Comparison of ENCODE assay signal across 16 cellular contexts in genomic region chrX:146707781-146708180, GRCh38.
DNase-seq lines count a peak whose midpoint lies in the region; ATAC-seq and TF ChIP-seq lines count a peak whose summit lies in the region.
"Had no signal": no experiment of that assay in that cellular context is flagged by ENCODE, and none has a peak within 500 bp of the region (broad histone marks: within the 10 kb centered on the region; RNA-seq: fewer than 3 reads in every experiment).

No MANE protein-coding gene starts in this region.

- no peaks in the 10 kb centered on the region for H3K4me1 ChIP-seq in mesendoderm (ENCODE audit: control insufficient read depth, low read depth, low read length)
- H3K4me1 ChIP-seq: HAP-1 had no signal

- H3K27ac Mint-ChIP-seq in CD4-positive, alpha-beta T cell, result no peak overlapping the region
- H3K27ac Mint-ChIP-seq: CD4-positive, CD25-positive, alpha-beta regulatory T cell had no signal

- no peak overlapping the region for H3K4ac ChIP-seq in mesendoderm (ENCODE audit: low read depth, low read length)

- H2BK15ac ChIP-seq in mesendoderm (replicated peaks; ENCODE audit: low read depth), result no peak overlapping the region

- DNase-seq in H7, result peak; percentile 14
- DNase-seq in ecto neural progenitor cell (ENCODE audit: low spot score), result peak; percentile 45
- peak; percentile 58 for DNase-seq in mesendoderm
- DNase-seq in mucosa of gallbladder (ENCODE audit: low spot score), result no peak
- DNase-seq in CD4-positive, alpha-beta T cell, result no peak
- DNase-seq: CD4-positive, CD25-positive, alpha-beta regulatory T cell; COR-L47; DND-41; KBM-7; NCI-H2081; NCI-H446; NCI-H526; Right ventricle myocardium superior had no signal

- no peaks in the 10 kb centered on the region for H3K9me3 ChIP-seq in CD4-positive, alpha-beta T cell (ENCODE audit: control insufficient read depth, low read length)
- H3K9me3 ChIP-seq: HAP-1 had no signal

- H3K9me3 Mint-ChIP-seq in CD4-positive, alpha-beta T cell, result peaks cover 4% of the 10 kb centered on the region

- H3K36me3 Mint-ChIP-seq in CD4-positive, alpha-beta T cell (ENCODE audit: low read depth), result no peaks in the 10 kb centered on the region
- H3K36me3 Mint-ChIP-seq: CD4-positive, CD25-positive, alpha-beta regulatory T cell had no signal

- H3K4me1 Mint-ChIP-seq in CD4-positive, alpha-beta T cell (ENCODE audit: low read depth), result no peaks in the 10 kb centered on the region
- H3K4me1 Mint-ChIP-seq: CD4-positive, CD25-positive, alpha-beta regulatory T cell had no signal

- no peak overlapping the region for H3K4me2 ChIP-seq in mesendoderm (ENCODE audit: low read length)

- H3K18ac ChIP-seq in mesendoderm (ENCODE audit: low read length), result no peak overlapping the region

- no peak overlapping the region for H2BK120ac ChIP-seq in mesendoderm (ENCODE audit: low read depth, low read length)

- H2BK5ac ChIP-seq in mesendoderm (ENCODE audit: low read length), result no peak overlapping the region

- no peaks in the 10 kb centered on the region for H3K27me3 Mint-ChIP-seq in CD4-positive, alpha-beta T cell
- H3K27me3 Mint-ChIP-seq: CD4-positive, CD25-positive, alpha-beta regulatory T cell had no signal

- H3K27ac ChIP-seq in 22Rv1, result no peak overlapping the region
- H3K27ac ChIP-seq in mesendoderm (ENCODE audit: low read depth, low read length), result no peak overlapping the region
- H3K27ac ChIP-seq in CD4-positive, alpha-beta T cell (ENCODE audit: low read depth, low read length), result no peak overlapping the region

- H2AK5ac ChIP-seq in mesendoderm (ENCODE audit: low read length), result no peak overlapping the region

- no peaks in the 10 kb centered on the region for H3K36me3 ChIP-seq in H7 (replicated peaks; ENCODE audit: control insufficient read depth, insufficient read depth, low read length)
- no peaks in the 10 kb centered on the region for H3K36me3 ChIP-seq in mesendoderm (ENCODE audit: control insufficient read depth, insufficient read depth, low read length)
- H3K36me3 ChIP-seq: HAP-1 had no signal

- intact Hi-C loops in CD4-positive, alpha-beta T cell (cut with DNase I, micrococcal nuclease), result no loop called here

- H3K4me3 ChIP-seq in H7 (ENCODE audit: insufficient read depth, low read depth, low read length), result no peak overlapping the region
- no peak overlapping the region for H3K4me3 ChIP-seq in mesendoderm (ENCODE audit: low read length)
- H3K4me3 ChIP-seq: HAP-1 had no signal

- TF ChIP-seq CTCF in 22Rv1 (IDR thresholded peaks at IDR 0.05), result peak; percentile 29; the same call in 1 of the 2 replicates
- TF ChIP-seq CTCF in CD4-positive, alpha-beta T cell (IDR thresholded peaks at IDR 0.05), result no peak

- no peaks in the 10 kb centered on the region for H3K79me2 ChIP-seq in mesendoderm (ENCODE audit: control insufficient read depth, insufficient read depth, low read length)

- POLR2A ChIA-PET in CD4-positive, alpha-beta T cell (lab: Charles Lee), result no interaction called here

- no CpG with 5 or more reads among the region's 2 CpGs for WGBS in mesendoderm (ENCODE audit: extremely low coverage, insufficient coverage, low lambda C conversion rate)

- H3K27me3 ChIP-seq in H7 (ENCODE audit: control insufficient read depth, insufficient read depth, low read length) (peaks cover 4% of the 10 kb centered on the region), mesendoderm (ENCODE audit: insufficient read depth, low read length, poor library complexity) (no peaks in the 10 kb centered on the region)
- H3K27me3 ChIP-seq in CD4-positive, alpha-beta T cell (ENCODE audit: control insufficient read depth, insufficient read depth, low read length), result no peaks in the 10 kb centered on the region

- no peaks in the 10 kb centered on the region for H3K79me1 ChIP-seq in mesendoderm (ENCODE audit: low read length)

- H3K4me3 Mint-ChIP-seq in CD4-positive, alpha-beta T cell, result no peak overlapping the region
- H3K4me3 Mint-ChIP-seq: CD4-positive, CD25-positive, alpha-beta regulatory T cell had no signal

- H3K56ac ChIP-seq in mesendoderm (ENCODE audit: low read length), result no peak overlapping the region

- H4K5ac ChIP-seq in mesendoderm (ENCODE audit: low read length), result no peak overlapping the region

- ATAC-seq in GM18868 (IDR thresholded peaks at IDR 0.05; ENCODE audit: unreplicated experiment), result no peak
- no peak for ATAC-seq in CD4-positive, alpha-beta T cell (ENCODE audit: poor library complexity)

- no peak overlapping the region for H3K9ac ChIP-seq in mesendoderm (ENCODE audit: low read length)

- no peak overlapping the region for H3K23ac ChIP-seq in mesendoderm (ENCODE audit: low read length)

- H4K8ac ChIP-seq in mesendoderm (ENCODE audit: low read depth, low read length), result no peak overlapping the region

- CTCF ChIA-PET in CD4-positive, alpha-beta T cell (lab: Charles Lee), result no interaction called here

Comparison
In these comparisons a context has a peak if more than half of its experiments do, and no peak if none do; other contexts are left out.
1. DNase-seq: peak in H7 (single experiment), ecto neural progenitor cell (single experiment) and mesendoderm (single experiment); none in mucosa of gallbladder (single experiment) and CD4-positive, alpha-beta T cell (0 of 10).